16 cellular contexts compared by ENCODE assay signal in genomic region chr18:23616258-23616657, GRCh38. TPM values are rescaled to one million over a fixed set of nuclear protein-coding genes. Genes with fewer than 3 reads are reported as not detected.
DNase-seq lines count a peak whose midpoint lies in the region; FAIRE-seq and TF ChIP-seq lines count a peak whose summit lies in the region.
"Had no signal": no experiment of that assay in that cellular context is flagged by ENCODE, and none has a peak within 500 bp of the region (broad histone marks: within the 10 kb centered on the region; RNA-seq: fewer than 3 reads in every experiment).

No MANE protein-coding gene starts in this region.

- no peak for TF ChIP-seq POLR2A in stomach (IDR thresholded peaks at IDR 0.05)

- peaks cover 78% of the 10 kb centered on the region for H3K4me1 ChIP-seq in KMS-11 (ENCODE audit: low read depth, poor library complexity, severe bottlenecking)
- H3K4me1 ChIP-seq in stomach: peaks cover 23 to 43% (median 36%) of the 10 kb centered on the region in 4 donors

- H3K36me3 ChIP-seq in KMS-11 (ENCODE audit: insufficient read depth) (no peaks in the 10 kb centered on the region), stomach (no peaks in the 10 kb centered on the region)
- H3K36me3 ChIP-seq: BLaER1 had no signal

- 76 to 98% (median 92%) methylated on average over 2 of the region's 2 CpGs for WGBS in stomach, 5 donors

- H3K27me3 ChIP-seq in KMS-11 (ENCODE audit: insufficient read depth, low read depth) (no peaks in the 10 kb centered on the region), stomach (peaks cover 0 to 20% (median 0%) of the 10 kb centered on the region in 3 donors)

- H3K79me2 ChIP-seq in KMS-11 (ENCODE audit: insufficient read depth, low read depth): no peaks in the 10 kb centered on the region

- no peaks in the 10 kb centered on the region for H4K20me1 ChIP-seq in KMS-11 (ENCODE audit: insufficient read depth)
- H4K20me1 ChIP-seq: BLaER1 had no signal

- H3K27ac ChIP-seq in KMS-11 (no peak overlapping the region), stomach (no peak overlapping the region)
- H3K27ac ChIP-seq: BLaER1 had no signal

- no peak for TF ChIP-seq EP300 in stomach (IDR thresholded peaks at IDR 0.05)

- H2AFZ ChIP-seq in KMS-11 (ENCODE audit: low read depth): no peak overlapping the region

- H3K4me3 ChIP-seq in KMS-11 (IDR thresholded peaks at IDR 0.05; ENCODE audit: insufficient read depth, low read depth, low read length): no peak overlapping the region
- H3K4me3 ChIP-seq in stomach: no peak overlapping the region
- H3K4me3 ChIP-seq: BLaER1 had no signal

- peak; percentile 21 for DNase-seq in SIG-M5 treated with dmso at 0.1 percent for 504 hours (lab: John Stamatoyannopoulos, UW; ENCODE audit: unreplicated experiment)
- DNase-seq in SIG-M5 (lab: John Stamatoyannopoulos, UW): no peak
- peak; percentile 52 for DNase-seq in MV-4-11 (lab: John Stamatoyannopoulos, UW)
- DNase-seq in amniotic epithelial cell (ENCODE audit: low read depth): peak; percentile 56
- DNase-seq in cortex of kidney (lab: John Stamatoyannopoulos, UW): no peak
- no peak for DNase-seq in stomach
- no peak for DNase-seq in D721Med (ENCODE audit: insufficient read length, low spot score)
- DNase-seq: 8988T; CD4-positive, alpha-beta memory T cell; DMS79 treated with DMSO at 0.1 percent for 48 hours; GF-D8; GOT3; H7; HFFc6 had no signal

- H3K4me2 ChIP-seq in KMS-11: peak overlapping the region; percentile 71; the same call in 1 of the 2 replicates
- H3K4me2 ChIP-seq: BLaER1 had no signal

- no peak for FAIRE-seq in D721Med (lab: Jason Lieb, UNC)

- no peak overlapping the region for H3K9ac ChIP-seq in KMS-11
- H3K9ac ChIP-seq: BLaER1 had no signal

- TF ChIP-seq CTCF in KMS-11 (conservative IDR thresholded peaks at IDR 0.05; ENCODE audit: low read depth, low read length): no peak
- no peak for TF ChIP-seq CTCF in stomach (IDR thresholded peaks at IDR 0.05)
- TF ChIP-seq CTCF in D721Med (IDR thresholded peaks at IDR 0.05; ENCODE audit: insufficient read depth, missing control alignments): no peak

- intact Hi-C loops in stomach (cut with DNase I; ENCODE audit: low total_unique reads): no loop called here

- no peaks in the 10 kb centered on the region for H3K9me3 ChIP-seq in stomach
- H3K9me3 ChIP-seq: BLaER1 had no signal

RNA-seq across cellular contexts. Expression of gene NPC1, which starts 30.0 kb away (rescaled TPM):
- total RNA-seq in stomach: 100 to 1,000 TPM in 1 of 5 donors, 10 to 100 TPM in 4; 58.0 to 219 (median 61.7) TPM
- 10 to 100 TPM in 2 of 3 donors, 1 to 10 TPM in 1; 7.6 to 20.0 (median 11.9) TPM for polyA plus RNA-seq in stomach

RNA-seq across cellular contexts. Expression of gene ANKRD29, which starts 46.5 kb away (rescaled TPM):
- total RNA-seq in stomach: 100 to 1,000 TPM in 1 of 5 donors, 10 to 100 TPM in 2, 1 to 10 TPM in 2; 1.2 to 150 (median 10.1) TPM
- polyA plus RNA-seq in stomach: 10 to 100 TPM in 2 of 3 donors, 1 to 10 TPM in 1; 8.2 to 16.5 (median 13.2) TPM
- total RNA-seq: CD4-positive, alpha-beta memory T cell had no signal

Comparison
In these comparisons a context has a peak if more than half of its experiments do, and no peak if none do; other contexts are left out.
1. DNase-seq: peak in SIG-M5 treated with dmso at 0.1 percent for 504 hours (single experiment), MV-4-11 (single experiment) and amniotic epithelial cell (single experiment); none in SIG-M5 (single experiment), cortex of kidney (single experiment), stomach (single experiment) and D721Med (single experiment).